Comparison of ENCODE assay signal across 17 cellular contexts in the genomic region with DNA sequence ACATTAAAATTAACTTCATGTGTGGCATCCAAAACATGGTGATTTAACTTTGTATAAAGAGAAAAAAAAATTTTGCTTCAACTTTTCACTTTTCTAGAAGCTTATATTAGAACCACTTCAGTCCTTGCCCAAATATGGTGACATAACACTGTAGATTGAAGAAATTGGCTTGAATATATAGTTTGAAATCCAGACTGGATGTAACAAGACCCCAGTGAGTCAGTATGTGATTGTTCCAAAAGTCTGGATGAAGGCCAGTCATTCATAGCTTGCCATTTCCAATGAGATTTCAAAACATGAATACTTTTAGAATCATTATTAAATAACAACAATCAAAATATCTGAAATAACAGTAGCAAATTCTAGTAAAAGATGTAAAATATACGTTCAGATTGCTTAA.
A peak's percentile ranks its signal among the peaks of the same experiment; 100 is the strongest.
DNase-seq lines count a peak whose midpoint lies in the region; ATAC-seq, FAIRE-seq and TF ChIP-seq lines count a peak whose summit lies in the region.
"Had no signal": no experiment of that assay in that cellular context is flagged by ENCODE, and none has a peak within 500 bp of the region (broad histone marks: within the 10 kb centered on the region; RNA-seq: fewer than 3 reads in every experiment).

No MANE protein-coding gene starts in this region.

- H3K4me3 ChIP-seq in ACC112 (ENCODE audit: low read depth, low read length) (no peak overlapping the region), keratinocyte (ENCODE audit: control insufficient read depth in 2 of 3, extremely low read depth in 1 of 3, insufficient read depth in 2 of 3, low read depth in 1 of 3, low read length in 3 of 3) (no peak overlapping the region)
- H3K4me3 ChIP-seq: psoas muscle, transverse colon had no signal

- ATAC-seq in GM18519 (IDR thresholded peaks at IDR 0.05; ENCODE audit: low FRiP score, unreplicated experiment) = no peak
- ATAC-seq: activated T-cell treated with anti-CD3 and anti-CD28 coated beads, Interleukin-2, amount 50 U/mL, for 4 hours; psoas muscle; WTC11 had no signal

- peak overlapping the region; percentile 50 for H3K27ac ChIP-seq in ACC112 (ENCODE audit: low read depth, low read length)
- H3K27ac ChIP-seq in keratinocyte (ENCODE audit: control insufficient read depth, insufficient read depth, low read length) = no peak overlapping the region
- H3K27ac ChIP-seq: psoas muscle, transverse colon had no signal

- dilution Hi-C loops in keratinocyte (cut with MboI; ENCODE audit: extremely low pct_ligation_motif_present, low sequenced_read_pairs) = no loop called here

- FAIRE-seq in keratinocyte (lab: Jason Lieb, UNC) (peak; percentile 81), D721Med (lab: Jason Lieb, UNC) (no peak)

- H2AFZ ChIP-seq in ACC112 (ENCODE audit: low read length, unreplicated experiment) (no peak overlapping the region), keratinocyte (ENCODE audit: control insufficient read depth, low read length) (no peak overlapping the region)

- H3K79me2 ChIP-seq in ACC112 (ENCODE audit: control insufficient read depth, insufficient read depth, low read length, unreplicated experiment) (no peaks in the 10 kb centered on the region), keratinocyte (ENCODE audit: control insufficient read depth, insufficient read depth, low read length) (no peaks in the 10 kb centered on the region)

- no peaks in the 10 kb centered on the region for H3K9me3 ChIP-seq in keratinocyte (ENCODE audit: control insufficient read depth, low read depth, low read length)
- H3K9me3 ChIP-seq: psoas muscle, transverse colon had no signal

- H3K9ac ChIP-seq in keratinocyte (ENCODE audit: control insufficient read depth, extremely low read depth, insufficient read depth, low read length) = no peak overlapping the region

- H3K4me1 ChIP-seq in ACC112 (ENCODE audit: control insufficient read depth, insufficient read depth, low read length, unreplicated experiment) = peaks cover 36% of the 10 kb centered on the region
- H3K4me1 ChIP-seq in keratinocyte (ENCODE audit: control insufficient read depth, extremely low read depth, insufficient read depth, low read length) = peaks cover 20% of the 10 kb centered on the region
- H3K4me1 ChIP-seq: psoas muscle had no signal

- no peaks in the 10 kb centered on the region for H3K9me1 ChIP-seq in keratinocyte (ENCODE audit: control insufficient read depth, extremely low read depth, insufficient read depth, low read length)

- H3K36me3 ChIP-seq in ACC112 (ENCODE audit: insufficient read depth, low read length) (no peaks in the 10 kb centered on the region), keratinocyte (ENCODE audit: control insufficient read depth in 2 of 2, extremely low read depth in 1 of 2, insufficient read depth in 2 of 2, low read length in 2 of 2) (no peaks in the 10 kb centered on the region)
- H3K36me3 ChIP-seq: transverse colon had no signal

- no peaks in the 10 kb centered on the region for H4K20me1 ChIP-seq in keratinocyte (ENCODE audit: control insufficient read depth, extremely low read depth, insufficient read depth, low read length)

- H3K4me2 ChIP-seq in keratinocyte (ENCODE audit: control insufficient read depth, extremely low read depth, insufficient read depth, low read depth, low read length) = no peak overlapping the region

- TF ChIP-seq CTCF in keratinocyte (optimal IDR thresholded peaks at IDR 0.05 in 1 of 3, IDR thresholded peaks at IDR 0.05 in 1 of 3, conservative IDR thresholded peaks at IDR 0.05 in 1 of 3; ENCODE audit: extremely low read depth in 1 of 3, insufficient read depth in 2 of 3, low read length in 3 of 3) (no peak), D721Med (IDR thresholded peaks at IDR 0.05; ENCODE audit: insufficient read depth, missing control alignments) (no peak)

- TF ChIP-seq EP300 in Ishikawa (IDR thresholded peaks at IDR 0.05; ENCODE audit: borderline replicate concordance) = peak; percentile 62; the same call in 1 of the 2 replicates

- DNase-seq in dedifferentiated amniotic fluid mesenchymal stem cell (ENCODE audit: extremely low spot score) (peak; percentile 91), keratinocyte (ENCODE audit: low read depth, low spot score) (no peak), DMS79 (lab: John Stamatoyannopoulos, UW) (no peak), D721Med (ENCODE audit: insufficient read length, low spot score) (no peak), NCI-H1092 (lab: John Stamatoyannopoulos, UW) (no peak)
- DNase-seq: activated T-cell treated with anti-CD3 and anti-CD28 coated beads, Interleukin-2, amount 50 U/mL, for 4 hours; central memory CD4-positive, alpha-beta T cell; mesendoderm; NCI-H1105; NCI-H510A treated with DMSO at 0.1 percent for 48 hours; psoas muscle; SHP77 treated with DMSO at 0.1 percent for 48 hours; transverse colon had no signal

- H3K27me3 ChIP-seq in ACC112 (ENCODE audit: insufficient read depth, low read length) = no peaks in the 10 kb centered on the region
- H3K27me3 ChIP-seq in keratinocyte (ENCODE audit: control insufficient read depth, extremely low read depth, insufficient read depth, low read length) = no peaks in the 10 kb centered on the region
- H3K27me3 ChIP-seq: transverse colon had no signal

- no peak for TF ChIP-seq RAD21 in Ishikawa (IDR thresholded peaks at IDR 0.05; ENCODE audit: low read depth)

TF ChIP-seq in Ishikawa, 13 proteins besides CTCF, POLR2A, EP300 and RAD21:
- TF ChIP-seq FOXM1 (IDR thresholded peaks at IDR 0.05; ENCODE audit: borderline replicate concordance, low read depth) (peak; percentile 59), CEBPB (IDR thresholded peaks at IDR 0.05) (0 out of 2 replicates have a peak, but pooled peaks have one; percentile 34), TCF12 (IDR thresholded peaks at IDR 0.05; ENCODE audit: low read depth) (no peak), ZBTB7A (IDR thresholded peaks at IDR 0.05; ENCODE audit: low read depth) (no peak), NFIC (IDR thresholded peaks at IDR 0.05) (peak; percentile 87), EGR1 (IDR thresholded peaks at IDR 0.05) (no peak), TEAD4 (IDR thresholded peaks at IDR 0.05) (no peak)
- TF ChIP-seq, protein P1, sequence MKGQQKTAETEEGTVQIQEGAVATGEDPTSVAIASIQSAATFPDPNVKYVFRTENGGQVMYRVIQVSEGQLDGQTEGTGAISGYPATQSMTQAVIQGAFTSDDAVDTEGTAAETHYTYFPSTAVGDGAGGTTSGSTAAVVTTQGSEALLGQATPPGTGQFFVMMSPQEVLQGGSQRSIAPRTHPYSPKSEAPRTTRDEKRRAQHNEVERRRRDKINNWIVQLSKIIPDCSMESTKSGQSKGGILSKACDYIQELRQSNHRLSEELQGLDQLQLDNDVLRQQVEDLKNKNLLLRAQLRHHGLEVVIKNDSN (IDR thresholded peaks at IDR 0.05) = no peak
